2 cellular contexts compared by ENCODE assay signal in genomic region chr1:154969246-154969645, GRCh38.
TF ChIP-seq lines count a peak whose summit lies in the region.

No MANE protein-coding gene starts in this region.

TF ChIP-seq in SK-N-SH, 30 proteins besides CTCF, POLR2A, EP300 and RAD21:
- no peak for TF ChIP-seq EZH2phosphoT487 (IDR thresholded peaks at IDR 0.05; ENCODE audit: borderline replicate concordance, low read depth)
- TF ChIP-seq USF1 (IDR thresholded peaks at IDR 0.05; ENCODE audit: borderline replicate concordance, low read depth) = no peak
- no peak; the same call in 1 of the 2 replicates for TF ChIP-seq MXI1 (IDR thresholded peaks at IDR 0.05; ENCODE audit: low read depth, low read length)
- no peak for TF ChIP-seq YY1 (IDR thresholded peaks at IDR 0.05; ENCODE audit: low read depth)
- no peak for TF ChIP-seq NRF1 (IDR thresholded peaks at IDR 0.05; ENCODE audit: low read depth, low read length)
- TF ChIP-seq GATA2 (CRISPR knock-in tag; IDR thresholded peaks at IDR 0.05) = no peak
- TF ChIP-seq CHD2 (IDR thresholded peaks at IDR 0.05; ENCODE audit: low read length, partially characterized antibody) = no peak
- TF ChIP-seq PBX3 (IDR thresholded peaks at IDR 0.05) = no peak
- no peak for TF ChIP-seq TEAD4 (IDR thresholded peaks at IDR 0.05; ENCODE audit: borderline replicate concordance, insufficient read depth)
- no peak for TF ChIP-seq MAX (IDR thresholded peaks at IDR 0.05; ENCODE audit: low read depth)
- no peak for TF ChIP-seq NFIC (IDR thresholded peaks at IDR 0.05; ENCODE audit: borderline replicate concordance)

TF ChIP-seq in SK-N-SH treated with all-trans-retinoic acid at 6 μM for 48 hours, 23 proteins besides CTCF, POLR2A, EP300 and RAD21:
- no peak for TF ChIP-seq SNAI2 (CRISPR knock-in tag; IDR thresholded peaks at IDR 0.05)
- no peak for TF ChIP-seq GLIS3 (CRISPR knock-in tag; IDR thresholded peaks at IDR 0.05)
- TF ChIP-seq CSDC2 (CRISPR knock-in tag; IDR thresholded peaks at IDR 0.05) = no peak
- no peak for TF ChIP-seq OSR1 (CRISPR knock-in tag; IDR thresholded peaks at IDR 0.05)
- no peak for TF ChIP-seq ZNF8 (CRISPR knock-in tag; IDR thresholded peaks at IDR 0.05)
- TF ChIP-seq CSRNP3 (CRISPR knock-in tag; IDR thresholded peaks at IDR 0.05) = no peak
